In genomic region chr13:41398494-41399190, GRCh38 we compare ENCODE assay signal across 19 cellular contexts. TPM values are rescaled to one million over a fixed set of nuclear protein-coding genes. Genes with fewer than 3 reads are reported as not detected.
A peak's percentile ranks its signal among the peaks of the same experiment; 100 is the strongest.
DNase-seq lines count a peak whose midpoint lies in the region; ATAC-seq and TF ChIP-seq lines count a peak whose summit lies in the region.
"Had no signal": no experiment of that assay in that cellular context is flagged by ENCODE, and none has a peak within 500 bp of the region (broad histone marks: within the 10 kb centered on the region; RNA-seq: fewer than 3 reads in every experiment).

No MANE protein-coding gene starts in this region.

- no peaks in the 10 kb centered on the region for H3K27me3 Mint-ChIP-seq in activated T-cell treated with anti-CD3 and anti-CD28 coated beads, Interleukin-2, amount 50 U/mL, for 72 hours (ENCODE audit: low read depth)
- H3K27me3 Mint-ChIP-seq in activated T-cell treated with anti-CD3 and anti-CD28 coated beads, Interleukin-2, amount 50 U/mL, for 24 hours: no peaks in the 10 kb centered on the region
- H3K27me3 Mint-ChIP-seq: activated naive CD4-positive, alpha-beta T cell treated with anti-CD3 and anti-CD28 coated beads, Interleukin-2, amount 50 U/mL, for 24 hours; central memory CD8-positive, alpha-beta T cell had no signal

- H3K36me3 Mint-ChIP-seq in activated T-cell treated with anti-CD3 and anti-CD28 coated beads, Interleukin-2, amount 50 U/mL, for 72 hours (ENCODE audit: insufficient read depth in 2 of 2): no peaks in the 10 kb centered on the region
- H3K36me3 Mint-ChIP-seq in activated T-cell treated with anti-CD3 and anti-CD28 coated beads, Interleukin-2, amount 50 U/mL, for 24 hours (ENCODE audit: low read depth): no peaks in the 10 kb centered on the region
- no peaks in the 10 kb centered on the region for H3K36me3 Mint-ChIP-seq in stimulated activated effector memory CD8-positive, alpha-beta T cell treated with anti-CD3 and anti-CD28 coated beads, Interleukin-12 subunit alpha, Interleukin-12 subunit beta, amount 100 ng/mL, for 72 hours
- H3K36me3 Mint-ChIP-seq: activated naive CD4-positive, alpha-beta T cell treated with anti-CD3 and anti-CD28 coated beads, Interleukin-2, amount 50 U/mL, for 24 hours had no signal

- CTCF ChIA-PET in Panc1 (lab: Charles Lee): no interaction called here

- intact Hi-C loops in Panc1 (cut with micrococcal nuclease; ENCODE audit: unreplicated experiment) (no loop called here), posterior vena cava (cut with DNase I) (no loop called here)

- no peak for TF ChIP-seq CTCF in Panc1 (IDR thresholded peaks at IDR 0.05)

- no peak for DNase-seq in activated T-cell treated with anti-CD3 and anti-CD28 coated beads, Interleukin-2, amount 50 U/mL, for 72 hours
- no peak for DNase-seq in activated T-cell treated with anti-CD3 and anti-CD28 coated beads, Interleukin-2, amount 50 U/mL, for 24 hours
- DNase-seq in Panc1 (ENCODE audit: low read depth, low spot score) (no peak), fibroblast of gingiva (ENCODE audit: low read depth) (peak; percentile 66), NCI-H2029 treated with DMSO at 0.1 percent for 48 hours (lab: John Stamatoyannopoulos, UW) (no peak), posterior vena cava (ENCODE audit: low spot score) (no peak)
- peak in 1 of 2 donors; percentile 56 for DNase-seq in stimulated activated effector memory CD8-positive, alpha-beta T cell treated with anti-CD3 and anti-CD28 coated beads, Interleukin-12 subunit alpha, Interleukin-12 subunit beta, amount 100 ng/mL, for 72 hours (ENCODE audit: low spot score in 2 of 2)
- DNase-seq in effector memory CD4-positive, alpha-beta T cell: no peak
- DNase-seq: Calu3, NCI-H1105 treated with DMSO at 0.1 percent for 48 hours, NCI-H510A, nucleus accumbens, T-helper 9 cell, upper lobe of left lung had no signal

- H3K9me3 Mint-ChIP-seq in activated T-cell treated with anti-CD3 and anti-CD28 coated beads, Interleukin-2, amount 50 U/mL, for 72 hours: peaks cover 0 to 3% of the 10 kb centered on the region in 2 donors
- no peaks in the 10 kb centered on the region for H3K9me3 Mint-ChIP-seq in activated T-cell treated with anti-CD3 and anti-CD28 coated beads, Interleukin-2, amount 50 U/mL, for 24 hours
- peaks cover 2% of the 10 kb centered on the region for H3K9me3 Mint-ChIP-seq in stimulated activated effector memory CD8-positive, alpha-beta T cell treated with anti-CD3 and anti-CD28 coated beads, Interleukin-12 subunit alpha, Interleukin-12 subunit beta, amount 100 ng/mL, for 72 hours
- H3K9me3 Mint-ChIP-seq: activated naive CD4-positive, alpha-beta T cell treated with anti-CD3 and anti-CD28 coated beads, Interleukin-2, amount 50 U/mL, for 24 hours; central memory CD8-positive, alpha-beta T cell had no signal

- no TSS peak for BruUV-seq in Panc1 (replicated peaks; lab: Mats Ljungman, UMichigan)

- no peak overlapping the region for H3K27ac Mint-ChIP-seq in activated T-cell treated with anti-CD3 and anti-CD28 coated beads, Interleukin-2, amount 50 U/mL, for 72 hours
- H3K27ac Mint-ChIP-seq in activated T-cell treated with anti-CD3 and anti-CD28 coated beads, Interleukin-2, amount 50 U/mL, for 24 hours: no peak overlapping the region
- no peak overlapping the region for H3K27ac Mint-ChIP-seq in stimulated activated effector memory CD8-positive, alpha-beta T cell treated with anti-CD3 and anti-CD28 coated beads, Interleukin-12 subunit alpha, Interleukin-12 subunit beta, amount 100 ng/mL, for 72 hours
- H3K27ac Mint-ChIP-seq: activated naive CD4-positive, alpha-beta T cell treated with anti-CD3 and anti-CD28 coated beads, Interleukin-2, amount 50 U/mL, for 24 hours had no signal

- POLR2A ChIA-PET in Panc1 (lab: Charles Lee): interaction anchor here (0.6 kb wide), 1 partner anchor 367 kb away, joined by 3 read pairs; no protein-coding TSS in a partner anchor

- in situ Hi-C loops in Panc1 (cut with HindIII; ENCODE audit: low pct_unique_long_range_greater_than_20kb, low sequenced_read_pairs): no loop called here

- no peak overlapping the region for H3K27ac ChIP-seq in Panc1 (ENCODE audit: low read length)
- no peak overlapping the region for H3K27ac ChIP-seq in effector memory CD4-positive, alpha-beta T cell (ENCODE audit: insufficient read depth, low read length, poor library complexity, severe bottlenecking)
- H3K27ac ChIP-seq: epithelial cell of prostate, RWPE1, upper lobe of left lung had no signal

- H3K36me3 ChIP-seq in Panc1 (ENCODE audit: control insufficient read depth, insufficient read depth, low read length): no peaks in the 10 kb centered on the region
- no peaks in the 10 kb centered on the region for H3K36me3 ChIP-seq in effector memory CD4-positive, alpha-beta T cell (ENCODE audit: control insufficient read depth, insufficient read depth, low read length)
- H3K36me3 ChIP-seq: upper lobe of left lung had no signal

- H3K4me3 Mint-ChIP-seq in activated T-cell treated with anti-CD3 and anti-CD28 coated beads, Interleukin-2, amount 50 U/mL, for 72 hours: no peak overlapping the region
- H3K4me3 Mint-ChIP-seq in activated T-cell treated with anti-CD3 and anti-CD28 coated beads, Interleukin-2, amount 50 U/mL, for 24 hours: no peak overlapping the region
- no peak overlapping the region for H3K4me3 Mint-ChIP-seq in stimulated activated effector memory CD8-positive, alpha-beta T cell treated with anti-CD3 and anti-CD28 coated beads, Interleukin-12 subunit alpha, Interleukin-12 subunit beta, amount 100 ng/mL, for 72 hours
- H3K4me3 Mint-ChIP-seq: activated naive CD4-positive, alpha-beta T cell treated with anti-CD3 and anti-CD28 coated beads, Interleukin-2, amount 50 U/mL, for 24 hours; central memory CD8-positive, alpha-beta T cell had no signal

- H3K4me3 ChIP-seq in Panc1 (ENCODE audit: low read depth in 2 of 2, low read length in 2 of 2): no peak overlapping the region
- no peak overlapping the region for H3K4me3 ChIP-seq in effector memory CD4-positive, alpha-beta T cell (ENCODE audit: insufficient read depth, low read depth, low read length, poor library complexity, severe bottlenecking)
- H3K4me3 ChIP-seq: lung, upper lobe of left lung had no signal

- no peaks in the 10 kb centered on the region for H3K27me3 ChIP-seq in Panc1 (ENCODE audit: control insufficient read depth, insufficient read depth, low read length)
- no peaks in the 10 kb centered on the region for H3K27me3 ChIP-seq in effector memory CD4-positive, alpha-beta T cell (replicated peaks; ENCODE audit: control insufficient read depth, insufficient read depth, low read length, poor library complexity, severe bottlenecking)
- H3K27me3 ChIP-seq: upper lobe of left lung had no signal

- ATAC-seq in activated T-cell treated with anti-CD3 and anti-CD28 coated beads, Interleukin-2, amount 50 U/mL, for 72 hours (replicated peaks in 1 of 2): peak; percentile 70 to 76
- ATAC-seq in Panc1: 0 out of 2 replicates have a peak, but pooled peaks have one; percentile 42
- peak; percentile 76 for ATAC-seq in stimulated activated effector memory CD8-positive, alpha-beta T cell treated with anti-CD3 and anti-CD28 coated beads, Interleukin-12 subunit alpha, Interleukin-12 subunit beta, amount 100 ng/mL, for 72 hours

- no peaks in the 10 kb centered on the region for H3K4me1 Mint-ChIP-seq in activated T-cell treated with anti-CD3 and anti-CD28 coated beads, Interleukin-2, amount 50 U/mL, for 72 hours (ENCODE audit: low read depth)
- H3K4me1 Mint-ChIP-seq in activated T-cell treated with anti-CD3 and anti-CD28 coated beads, Interleukin-2, amount 50 U/mL, for 24 hours (ENCODE audit: low read depth): no peaks in the 10 kb centered on the region
- H3K4me1 Mint-ChIP-seq in stimulated activated effector memory CD8-positive, alpha-beta T cell treated with anti-CD3 and anti-CD28 coated beads, Interleukin-12 subunit alpha, Interleukin-12 subunit beta, amount 100 ng/mL, for 72 hours: no peaks in the 10 kb centered on the region
- H3K4me1 Mint-ChIP-seq: activated naive CD4-positive, alpha-beta T cell treated with anti-CD3 and anti-CD28 coated beads, Interleukin-2, amount 50 U/mL, for 24 hours; central memory CD8-positive, alpha-beta T cell had no signal

- H3K9me3 ChIP-seq in Panc1 (ENCODE audit: control insufficient read depth, insufficient read depth, low read depth, low read length): no peaks in the 10 kb centered on the region
- H3K9me3 ChIP-seq in effector memory CD4-positive, alpha-beta T cell (ENCODE audit: control insufficient read depth, low read length): no peaks in the 10 kb centered on the region
- H3K9me3 ChIP-seq: upper lobe of left lung had no signal

- no peaks in the 10 kb centered on the region; the same call in 1 of the 2 replicates for H3K4me1 ChIP-seq in Panc1 (ENCODE audit: control insufficient read depth, insufficient read depth, low read length)
- no peaks in the 10 kb centered on the region for H3K4me1 ChIP-seq in effector memory CD4-positive, alpha-beta T cell (ENCODE audit: control insufficient read depth, insufficient read depth, low read length, poor library complexity, severe bottlenecking)
- H3K4me1 ChIP-seq: upper lobe of left lung had no signal

RNA-seq across cellular contexts. Expression of gene RGCC, which starts 58.7 kb away (rescaled TPM):
- 100 to 1,000 TPM in 1 of 2 donors, 10 to 100 TPM in 1; 85.1 to 111 TPM for total RNA-seq in activated T-cell treated with anti-CD3 and anti-CD28 coated beads, Interleukin-2, amount 50 U/mL, for 72 hours
- total RNA-seq in Panc1 (2021; ENCODE audit: unreplicated experiment) (6.7 TPM), posterior vena cava (10 to 100 TPM; 29.6 to 68.3 TPM)
- 8.5 TPM for polyA plus RNA-seq in Panc1 (2012; ENCODE audit: insufficient read length)
